In genomic region chr11:27141576-27141975, GRCh38 we compare ENCODE assay signal across 27 cellular contexts.
"Had no signal": no experiment of that assay in that cellular context is flagged by ENCODE, and none has a peak within 500 bp of the region (broad histone marks: within the 10 kb centered on the region; RNA-seq: fewer than 3 reads in every experiment).

No MANE protein-coding gene starts in this region.

- H3K36me3 ChIP-seq: stomach, suprapubic skin, thoracic aorta, thyroid gland, tibial artery, tibial nerve, transverse colon, upper lobe of left lung, upper lobe of right lung, uterus, vagina had no signal

- H3K27me3 ChIP-seq: stomach, suprapubic skin, testis, thyroid gland, tibial artery, tibial nerve, transverse colon, upper lobe of left lung, upper lobe of right lung, uterus, vagina had no signal

- H3K4me3 ChIP-seq: stomach, suprapubic skin, testis, thoracic aorta, thyroid gland, tibial artery, tibial nerve, transverse colon, upper lobe of left lung, upper lobe of right lung, uterus, vagina had no signal

- ATAC-seq: stimulated activated effector memory CD8-positive, alpha-beta T cell treated with anti-CD3 and anti-CD28 coated beads, Interleukin-12 subunit alpha, Interleukin-12 subunit beta, amount 100 ng/mL, for 72 hours; stimulated activated memory B cell treated with anti-CD40 and anti-IgM and Interleukin-4, amounts not matched to agents 10 μg/mL and 1 μg/mL and 100 μg/mL, for 72 hours; stimulated activated naive B cell treated with anti-CD40 and anti-IgM and Interleukin-4, amounts not matched to agents 10 μg/mL and 1 μg/mL and 100 μg/mL, for 72 hours; stimulated activated naive CD8-positive, alpha-beta T cell treated with anti-CD3 and anti-CD28 coated beads, Interleukin-15, amount 100 ng/mL, for 72 hours; stimulated activated naive CD8-positive, alpha-beta T cell treated with anti-CD3 and anti-CD28 coated beads, Interleukin-15, Interleukin-2, amounts not matched to agents 100 U/mL and 50 U/mL, for 24 hours; upper lobe of right lung had no signal

- FAIRE-seq: urothelium cell line had no signal

- H3K4me1 ChIP-seq: stomach, suprapubic skin, testis, thyroid gland, tibial nerve, transverse colon, upper lobe of left lung, upper lobe of right lung, uterus, vagina had no signal

- H3K27ac ChIP-seq: stomach, suprapubic skin, testis, thoracic aorta, thyroid gland, tibial artery, tibial nerve, transverse colon, upper lobe of left lung, upper lobe of right lung, uterus, vagina had no signal

- H3K9me3 ChIP-seq: suprapubic skin, testis, thoracic aorta, thyroid gland, tibial artery, upper lobe of left lung, upper lobe of right lung, vagina had no signal

- DNase-seq: stimulated activated CD4-positive, alpha-beta T cell treated with anti-CD3 and anti-CD28 coated beads, Interleukin-2, amount 100 ng/mL, for 48 hours; stimulated activated CD4-positive, alpha-beta T cell treated with anti-CD3 and anti-CD28 coated beads, Interleukin-4, amount 100 ng/mL, for 1 hour; stimulated activated CD4-positive, alpha-beta T cell treated with anti-CD3 and anti-CD28 coated beads, Interleukin-4, amount 100 ng/mL, for 24 hours; stimulated activated CD4-positive, alpha-beta T cell treated with anti-CD3 and anti-CD28 coated beads, Interleukin-4, amount 100 ng/mL, for 4 hours; stimulated activated CD8-positive, alpha-beta memory T cell treated with anti-CD3 and anti-CD28 coated beads, Interleukin-4, amount 100 ng/mL, for 48 hours; stimulated activated naive B cell treated with anti-CD40 and anti-IgM and Interleukin-4, amounts not matched to agents 10 μg/mL and 1 μg/mL and 100 μg/mL, for 72 hours; stimulated activated naive CD4-positive, alpha-beta T cell; stimulated activated naive CD4-positive, alpha-beta T cell treated with Interleukin-2 at 50 U/mL for 16 hours; stimulated activated naive CD8-positive, alpha-beta T cell treated with anti-CD3 and anti-CD28 coated beads, Interleukin-15, amount 100 ng/mL, for 72 hours; stimulated activated naive CD8-positive, alpha-beta T cell treated with anti-CD3 and anti-CD28 coated beads, Interleukin-15, Interleukin-2, amounts not matched to agents 100 U/mL and 50 U/mL, for 24 hours; stomach; substantia nigra; testis; thyroid gland; tibial artery; transverse colon; trophoblast cell; upper lobe of left lung; upper lobe of right lung; uterus had no signal
